Comparison of ENCODE assay signal across 8 cellular contexts in the genomic region with DNA sequence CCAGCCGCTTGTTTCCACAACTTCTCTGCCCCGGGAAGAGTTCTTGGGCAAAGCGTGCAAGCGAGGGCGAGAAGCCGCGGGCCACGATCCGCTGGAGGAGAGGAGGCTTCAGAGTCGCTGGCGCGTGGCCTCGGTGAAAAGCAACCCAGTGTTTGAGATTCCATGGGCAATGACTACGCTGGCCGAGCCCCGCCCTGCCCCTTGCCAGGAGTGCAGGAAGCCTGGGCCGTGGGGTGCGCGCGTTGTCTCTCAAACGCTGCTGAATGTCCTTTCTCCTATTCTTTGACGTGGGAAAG. TPM values are rescaled to one million over a fixed set of nuclear protein-coding genes. Genes with fewer than 3 reads are reported as not detected.
A peak's percentile ranks its signal among the peaks of the same experiment; 100 is the strongest.
DNase-seq lines count a peak whose midpoint lies in the region; ATAC-seq and TF ChIP-seq lines count a peak whose summit lies in the region.

No MANE protein-coding gene starts in this region.

- POLR2A ChIA-PET in WTC11 (lab: Charles Lee) = interaction anchor here (0.5 to 1.8 kb wide), 3 partner anchors 16 to 78 kb away, joined by 3 to 8 read pairs (median 5); a partner anchor contains a TSS
- POLR2A ChIA-PET in OCI-LY7 (lab: Charles Lee) = no interaction called here

- H4K20me1 ChIP-seq in MM.1S (ENCODE audit: insufficient read depth, low read length) = no peaks in the 10 kb centered on the region
- no peaks in the 10 kb centered on the region; the same call in 1 of the 2 replicates for H4K20me1 ChIP-seq in OCI-LY7 (ENCODE audit: insufficient read depth, low read length)

- peak overlapping the region; percentile 95 for H3K4me3 Mint-ChIP-seq in WTC11
- H3K4me3 Mint-ChIP-seq in glutamatergic neuron (ENCODE audit: unreplicated experiment) = peak overlapping the region; percentile 88

- no peaks in the 10 kb centered on the region for H3K36me3 Mint-ChIP-seq in WTC11
- no peaks in the 10 kb centered on the region for H3K36me3 Mint-ChIP-seq in glutamatergic neuron (ENCODE audit: unreplicated experiment)

- peak; percentile 41 for DNase-seq in NCI-H82 (lab: John Stamatoyannopoulos, UW)
- DNase-seq in NCI-H82 treated with DMSO at 0.1 percent for 48 hours (lab: John Stamatoyannopoulos, UW; ENCODE audit: unreplicated experiment) = no peak
- DNase-seq in WTC11 (ENCODE audit: low spot score) = peak; percentile 44
- peak; percentile 26 for DNase-seq in glutamatergic neuron
- no peak for DNase-seq in retinal pigment epithelial cell (ENCODE audit: low read depth)
- DNase-seq in MM.1S = no peak
- no peak for DNase-seq in OCI-LY7 (ENCODE audit: low spot score)

- H3K4me2 ChIP-seq in MM.1S (ENCODE audit: low read depth, low read length) = no peak overlapping the region
- no peak overlapping the region for H3K4me2 ChIP-seq in OCI-LY7 (ENCODE audit: low read length)

- H3K79me2 ChIP-seq in MM.1S (ENCODE audit: low read length) (no peaks in the 10 kb centered on the region), OCI-LY7 (ENCODE audit: insufficient read depth, low read depth, low read length) (no peaks in the 10 kb centered on the region)

- H3K27ac Mint-ChIP-seq in WTC11 (peak overlapping the region; percentile 41; the same call in 1 of the 2 replicates), glutamatergic neuron (ENCODE audit: unreplicated experiment) (no peak overlapping the region)

- H3K4me1 ChIP-seq in MM.1S (ENCODE audit: low read length) (no peaks in the 10 kb centered on the region), OCI-LY7 (ENCODE audit: insufficient read depth, low read length, poor library complexity, severe bottlenecking) (no peaks in the 10 kb centered on the region)

- H3K36me3 ChIP-seq in MM.1S (replicated peaks; ENCODE audit: insufficient read depth, low read length) = no peaks in the 10 kb centered on the region
- H3K36me3 ChIP-seq in OCI-LY7 (ENCODE audit: insufficient read depth, low read length) = no peaks in the 10 kb centered on the region

- CTCF ChIA-PET in WTC11 (lab: Charles Lee) = interaction anchor here (0.6 to 1.2 kb wide), 3 partner anchors 14 to 53 kb away, joined by 3 read pairs; no protein-coding TSS in a partner anchor
- CTCF ChIA-PET in OCI-LY7 (lab: Charles Lee; ENCODE audit: unreplicated experiment) = no interaction called here

- H3K9me3 ChIP-seq in MM.1S (replicated peaks; ENCODE audit: insufficient read depth, low read length) = no peaks in the 10 kb centered on the region
- no peaks in the 10 kb centered on the region for H3K9me3 ChIP-seq in OCI-LY7 (ENCODE audit: low read length)

- peaks cover 12% of the 10 kb centered on the region for H3K4me1 Mint-ChIP-seq in WTC11
- no peaks in the 10 kb centered on the region for H3K4me1 Mint-ChIP-seq in glutamatergic neuron (ENCODE audit: low read depth, unreplicated experiment)

- intact Hi-C loops in OCI-LY7 (cut with micrococcal nuclease; ENCODE audit: unreplicated experiment) = no loop called here

- H3K27me3 ChIP-seq in MM.1S (replicated peaks; ENCODE audit: insufficient read depth, low read length) = no peaks in the 10 kb centered on the region

- no peak overlapping the region for H3K9ac ChIP-seq in MM.1S (ENCODE audit: low read length)

- H3K9me2 ChIP-seq in MM.1S (replicated peaks; ENCODE audit: insufficient read depth, low read length) (no peaks in the 10 kb centered on the region), OCI-LY7 (ENCODE audit: insufficient read depth, low read length) (no peaks in the 10 kb centered on the region)

- H3K27me3 Mint-ChIP-seq in WTC11 (ENCODE audit: low read depth) = peaks cover 53% of the 10 kb centered on the region
- peaks cover 13% of the 10 kb centered on the region for H3K27me3 Mint-ChIP-seq in glutamatergic neuron (ENCODE audit: unreplicated experiment)

- BruUV-seq in OCI-LY7 (replicated peaks; lab: Mats Ljungman, UMichigan) = no TSS peak

- H2AFZ ChIP-seq in MM.1S (ENCODE audit: low read length) (no peak overlapping the region), OCI-LY7 (ENCODE audit: low read length) (no peak overlapping the region)

- H3K27ac ChIP-seq in MM.1S (ENCODE audit: low read length) (no peak overlapping the region), OCI-LY7 (ENCODE audit: low read depth, low read length, poor library complexity, severe bottlenecking) (no peak overlapping the region)

- H3K9me3 Mint-ChIP-seq in WTC11 = no peaks in the 10 kb centered on the region
- H3K9me3 Mint-ChIP-seq in glutamatergic neuron (ENCODE audit: unreplicated experiment) = peaks cover 6% of the 10 kb centered on the region

- no peak for TF ChIP-seq CTCF in WTC11 (IDR thresholded peaks at IDR 0.05)
- no peak for TF ChIP-seq CTCF in glutamatergic neuron (IDR thresholded peaks at IDR 0.05; ENCODE audit: partially characterized antibody, unreplicated experiment)
- TF ChIP-seq CTCF in retinal pigment epithelial cell (conservative IDR thresholded peaks at IDR 0.05; ENCODE audit: low read depth, low read length) = no peak
- TF ChIP-seq CTCF in MM.1S (IDR thresholded peaks at IDR 0.05; ENCODE audit: low read length) = no peak
- TF ChIP-seq CTCF in OCI-LY7 (conservative IDR thresholded peaks at IDR 0.05; ENCODE audit: low read length) = no peak

- ATAC-seq in WTC11 (peak; percentile 22), HG03135 (IDR thresholded peaks at IDR 0.05; ENCODE audit: unreplicated experiment) (no peak)

- H3K4me3 ChIP-seq in retinal pigment epithelial cell (ENCODE audit: low read length) (peak overlapping the region; percentile 49), MM.1S (ENCODE audit: low read length) (no peak overlapping the region), OCI-LY7 (ENCODE audit: low read depth, low read length, poor library complexity, severe bottlenecking) (no peak overlapping the region)

- no peaks in the 10 kb centered on the region for H3F3A ChIP-seq in MM.1S (ENCODE audit: insufficient read depth, low read length)

TF ChIP-seq in WTC11, 78 proteins besides CTCF, POLR2A, EP300 and RAD21:
- TF ChIP-seq GABPB1 (CRISPR knock-in tag; IDR thresholded peaks at IDR 0.05) = no peak
- 0 out of 2 replicates have a peak, but pooled peaks have one; percentile 8 for TF ChIP-seq ESRRA (CRISPR knock-in tag; IDR thresholded peaks at IDR 0.05; ENCODE audit: borderline replicate concordance)

RNA-seq across cellular contexts. Expression of a gene that starts 27.5 kb away (rescaled TPM):
- total RNA-seq in WTC11 (2021) = 27.9 to 34.3 TPM (median 28.4 TPM) in 3 replicates
- 41.0 TPM for total RNA-seq in glutamatergic neuron (ENCODE audit: unreplicated experiment)
- 26.7 and 30.0 TPM in 2 replicates for total RNA-seq in OCI-LY7 (2014; rRNA removed; shearing (Covaris generic))
- total RNA-seq in OCI-LY7 (2022) = 57.4 and 60.8 TPM in 2 replicates

RNA-seq across cellular contexts. Expression of a gene that starts 37.5 kb away (rescaled TPM):
- total RNA-seq in WTC11 (2021) (1.5 to 2.7 TPM (median 2.6 TPM) in 3 replicates), glutamatergic neuron (ENCODE audit: unreplicated experiment) (not detected), OCI-LY7 (2022) (not detected in 2 replicates)
- total RNA-seq in OCI-LY7 (2014; rRNA removed; shearing (Covaris generic)) = 0.13 TPM in 1 of 2 replicates, not detected in the other

Comparison
In these comparisons a context has a peak if more than half of its experiments do, and no peak if none do; other contexts are left out.
1. DNase-seq: peak in NCI-H82 (single experiment), WTC11 (single experiment) and glutamatergic neuron (single experiment); none in NCI-H82 treated with DMSO at 0.1 percent for 48 hours (single experiment), retinal pigment epithelial cell (single experiment), MM.1S (single experiment) and OCI-LY7 (single experiment).